Comparison of ENCODE assay signal across 1 cellular context in the genomic region with DNA sequence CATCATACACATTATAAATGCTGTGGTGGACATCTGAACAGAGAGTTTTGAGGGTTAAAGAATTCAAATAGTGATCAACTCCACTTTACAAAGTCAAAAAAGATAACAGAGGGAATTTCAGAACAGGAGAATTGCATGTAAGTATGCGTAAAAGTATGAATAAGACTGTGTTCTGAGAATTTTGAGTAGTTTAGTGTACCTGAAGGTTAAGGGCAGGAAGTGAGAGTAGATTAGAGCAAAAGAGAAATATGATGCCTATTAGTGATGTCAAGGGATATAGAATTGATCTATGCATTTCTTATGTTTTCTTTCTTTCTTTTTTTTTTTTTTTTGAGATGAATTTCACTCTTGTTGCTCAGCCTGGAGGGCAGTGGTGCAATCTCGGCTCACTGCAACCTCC.
TF ChIP-seq lines count a peak whose summit lies in the region.

No MANE protein-coding gene starts in this region.

TF ChIP-seq in GM12878, 131 proteins besides CTCF, POLR2A, EP300 and RAD21:
- TF ChIP-seq, protein P1, sequence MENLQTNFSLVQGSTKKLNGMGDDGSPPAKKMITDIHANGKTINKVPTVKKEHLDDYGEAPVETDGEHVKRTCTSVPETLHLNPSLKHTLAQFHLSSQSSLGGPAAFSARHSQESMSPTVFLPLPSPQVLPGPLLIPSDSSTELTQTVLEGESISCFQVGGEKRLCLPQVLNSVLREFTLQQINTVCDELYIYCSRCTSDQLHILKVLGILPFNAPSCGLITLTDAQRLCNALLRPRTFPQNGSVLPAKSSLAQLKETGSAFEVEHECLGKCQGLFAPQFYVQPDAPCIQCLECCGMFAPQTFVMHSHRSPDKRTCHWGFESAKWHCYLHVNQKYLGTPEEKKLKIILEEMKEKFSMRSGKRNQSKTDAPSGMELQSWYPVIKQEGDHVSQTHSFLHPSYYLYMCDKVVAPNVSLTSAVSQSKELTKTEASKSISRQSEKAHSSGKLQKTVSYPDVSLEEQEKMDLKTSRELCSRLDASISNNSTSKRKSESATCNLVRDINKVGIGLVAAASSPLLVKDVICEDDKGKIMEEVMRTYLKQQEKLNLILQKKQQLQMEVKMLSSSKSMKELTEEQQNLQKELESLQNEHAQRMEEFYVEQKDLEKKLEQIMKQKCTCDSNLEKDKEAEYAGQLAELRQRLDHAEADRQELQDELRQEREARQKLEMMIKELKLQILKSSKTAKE (IDR thresholded peaks at IDR 0.05; ENCODE audit: low read depth, poor library complexity, severe bottlenecking), result no peak
- TF ChIP-seq, protein P2, sequence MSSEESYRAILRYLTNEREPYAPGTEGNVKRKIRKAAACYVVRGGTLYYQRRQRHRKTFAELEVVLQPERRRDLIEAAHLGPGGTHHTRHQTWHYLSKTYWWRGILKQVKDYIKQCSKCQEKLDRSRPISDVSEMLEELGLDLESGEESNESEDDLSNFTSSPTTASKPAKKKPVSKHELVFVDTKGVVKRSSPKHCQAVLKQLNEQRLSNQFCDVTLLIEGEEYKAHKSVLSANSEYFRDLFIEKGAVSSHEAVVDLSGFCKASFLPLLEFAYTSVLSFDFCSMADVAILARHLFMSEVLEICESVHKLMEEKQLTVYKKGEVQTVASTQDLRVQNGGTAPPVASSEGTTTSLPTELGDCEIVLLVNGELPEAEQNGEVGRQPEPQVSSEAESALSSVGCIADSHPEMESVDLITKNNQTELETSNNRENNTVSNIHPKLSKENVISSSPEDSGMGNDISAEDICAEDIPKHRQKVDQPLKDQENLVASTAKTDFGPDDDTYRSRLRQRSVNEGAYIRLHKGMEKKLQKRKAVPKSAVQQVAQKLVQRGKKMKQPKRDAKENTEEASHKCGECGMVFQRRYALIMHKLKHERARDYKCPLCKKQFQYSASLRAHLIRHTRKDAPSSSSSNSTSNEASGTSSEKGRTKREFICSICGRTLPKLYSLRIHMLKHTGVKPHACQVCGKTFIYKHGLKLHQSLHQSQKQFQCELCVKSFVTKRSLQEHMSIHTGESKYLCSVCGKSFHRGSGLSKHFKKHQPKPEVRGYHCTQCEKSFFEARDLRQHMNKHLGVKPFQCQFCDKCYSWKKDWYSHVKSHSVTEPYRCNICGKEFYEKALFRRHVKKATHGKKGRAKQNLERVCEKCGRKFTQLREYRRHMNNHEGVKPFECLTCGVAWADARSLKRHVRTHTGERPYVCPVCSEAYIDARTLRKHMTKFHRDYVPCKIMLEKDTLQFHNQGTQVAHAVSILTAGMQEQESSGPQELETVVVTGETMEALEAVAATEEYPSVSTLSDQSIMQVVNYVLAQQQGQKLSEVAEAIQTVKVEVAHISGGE (CRISPR knock-in tag; IDR thresholded peaks at IDR 0.05), result no peak
- no peak for TF ChIP-seq CHD1 (IDR thresholded peaks at IDR 0.05; ENCODE audit: low read depth, low read length)
- TF ChIP-seq KLF5 (IDR thresholded peaks at IDR 0.05; ENCODE audit: partially characterized antibody), result no peak
- no peak for TF ChIP-seq MTA3 (IDR thresholded peaks at IDR 0.05; ENCODE audit: borderline replicate concordance, low read length)
- no peak for TF ChIP-seq CBX5 (IDR thresholded peaks at IDR 0.05; ENCODE audit: low read depth)
- TF ChIP-seq MEF2B (IDR thresholded peaks at IDR 0.05; ENCODE audit: partially characterized antibody, poor library complexity, severe bottlenecking), result no peak
- no peak for TF ChIP-seq ZNF622 (IDR thresholded peaks at IDR 0.05)
- no peak for TF ChIP-seq CHD2 (IDR thresholded peaks at IDR 0.05; ENCODE audit: borderline replicate concordance, low read depth, low read length)
- no peak for TF ChIP-seq SP1 (IDR thresholded peaks at IDR 0.05; ENCODE audit: low read depth, low read length)
- TF ChIP-seq JUND (IDR thresholded peaks at IDR 0.05; ENCODE audit: low read depth, low read length), result no peak
- no peak for TF ChIP-seq IRF4 (IDR thresholded peaks at IDR 0.05; ENCODE audit: low read depth, low read length)
- no peak for TF ChIP-seq ZNF592 (IDR thresholded peaks at IDR 0.05)
- TF ChIP-seq MYB (IDR thresholded peaks at IDR 0.05; ENCODE audit: borderline replicate concordance, low read depth, low read length), result no peak
- no peak for TF ChIP-seq STAT3 (IDR thresholded peaks at IDR 0.05; ENCODE audit: low read depth, low read length)
- no peak for TF ChIP-seq LARP7 (IDR thresholded peaks at IDR 0.05)
